ENCODE assay signal across 15 cellular contexts in genomic region chrX:153816821-153817220, GRCh38. TPM values are rescaled to one million over a fixed set of nuclear protein-coding genes. Genes with fewer than 3 reads are reported as not detected.
DNase-seq lines count a peak whose midpoint lies in the region; ATAC-seq, FAIRE-seq and TF ChIP-seq lines count a peak whose summit lies in the region.
"Had no signal": no experiment of that assay in that cellular context is flagged by ENCODE, and none has a peak within 500 bp of the region (broad histone marks: within the 10 kb centered on the region; RNA-seq: fewer than 3 reads in every experiment).

No MANE protein-coding gene starts in this region.

- no peak overlapping the region for H3K4me3 ChIP-seq in osteoblast (ENCODE audit: insufficient read depth, low read length)
- H3K4me3 ChIP-seq: Peyer's patch, thoracic aorta had no signal

- POLR2A ChIA-PET in activated B cell treated with CpG ODN at 0.5 μM for 24 hours (lab: Charles Lee) = no interaction called here

- peaks cover 12% of the 10 kb centered on the region for H3K27me3 Mint-ChIP-seq in activated B cell treated with CpG ODN at 0.5 μM for 24 hours
- H3K27me3 Mint-ChIP-seq in activated naive CD8-positive, alpha-beta T cell treated with anti-CD3 and anti-CD28 coated beads, Interleukin-2, amount 50 U/mL, for 24 hours = peaks cover 11% of the 10 kb centered on the region

- H3K27ac ChIP-seq in osteoblast (ENCODE audit: low read depth, low read length) = no peak overlapping the region
- H3K27ac ChIP-seq: Peyer's patch, thoracic aorta had no signal

- peak; percentile 60 for DNase-seq in KBM-7
- DNase-seq in activated B cell treated with CpG ODN at 0.5 μM for 24 hours = no peak
- DNase-seq in activated naive CD8-positive, alpha-beta T cell treated with anti-CD3 and anti-CD28 coated beads, Interleukin-2, amount 50 U/mL, for 24 hours = peak; percentile 34
- DNase-seq in osteoblast (ENCODE audit: insufficient read length, low spot score, missing footprints) = peak; percentile 84
- DNase-seq in GM12891 (ENCODE audit: insufficient read length, low spot score) = no peak
- no peak for DNase-seq in SK-N-DZ (ENCODE audit: low spot score)
- no peak for DNase-seq in cerebellar cortex (ENCODE audit: low spot score)
- no peak for DNase-seq in cerebellar nuclear complex (lab: John Stamatoyannopoulos, UW)
- DNase-seq: DMS 273 treated with DMSO at 0.1 percent for 48 hours, left cardiac atrium, NCI-H2107, Peyer's patch had no signal

- H2AFZ ChIP-seq in osteoblast (ENCODE audit: low read length) = no peak overlapping the region

- no peaks in the 10 kb centered on the region for H3K9me3 ChIP-seq in osteoblast (ENCODE audit: low read depth, low read length)
- H3K9me3 ChIP-seq: Peyer's patch, thoracic aorta had no signal

- in situ Hi-C loops in KBM-7 (cut with MboI; ENCODE audit: low pct_unique_long_range_greater_than_20kb, low sequenced_read_pairs) = no loop called here

- FAIRE-seq in GM12891 (lab: Jason Lieb, UNC) = no peak
- FAIRE-seq: HTR-8/SVneo had no signal

- no peak overlapping the region for H3K27ac Mint-ChIP-seq in activated B cell treated with CpG ODN at 0.5 μM for 24 hours
- no peak overlapping the region for H3K27ac Mint-ChIP-seq in activated naive CD8-positive, alpha-beta T cell treated with anti-CD3 and anti-CD28 coated beads, Interleukin-2, amount 50 U/mL, for 24 hours

- CTCF ChIA-PET in activated B cell treated with CpG ODN at 0.5 μM for 24 hours (lab: Charles Lee) = no interaction called here

- H4K20me1 ChIP-seq in osteoblast (ENCODE audit: insufficient read depth, low read length) = no peaks in the 10 kb centered on the region

- no peak for TF ChIP-seq POLR2A in GM12891 (IDR thresholded peaks at IDR 0.05; ENCODE audit: low read depth, low read length)

- no peak overlapping the region for H3K4me3 Mint-ChIP-seq in activated B cell treated with CpG ODN at 0.5 μM for 24 hours
- H3K4me3 Mint-ChIP-seq in activated naive CD8-positive, alpha-beta T cell treated with anti-CD3 and anti-CD28 coated beads, Interleukin-2, amount 50 U/mL, for 24 hours = no peak overlapping the region

- no peaks in the 10 kb centered on the region for H3K9me3 Mint-ChIP-seq in activated B cell treated with CpG ODN at 0.5 μM for 24 hours
- no peaks in the 10 kb centered on the region for H3K9me3 Mint-ChIP-seq in activated naive CD8-positive, alpha-beta T cell treated with anti-CD3 and anti-CD28 coated beads, Interleukin-2, amount 50 U/mL, for 24 hours

- peaks cover 7% of the 10 kb centered on the region for H3K4me1 Mint-ChIP-seq in activated B cell treated with CpG ODN at 0.5 μM for 24 hours
- H3K4me1 Mint-ChIP-seq in activated naive CD8-positive, alpha-beta T cell treated with anti-CD3 and anti-CD28 coated beads, Interleukin-2, amount 50 U/mL, for 24 hours = peaks cover 18% of the 10 kb centered on the region

- TF ChIP-seq CTCF in activated B cell treated with CpG ODN at 0.5 μM for 24 hours (IDR thresholded peaks at IDR 0.05) (no peak), osteoblast (IDR thresholded peaks at IDR 0.05; ENCODE audit: extremely low read depth, low read depth, low read length) (no peak)

- intact Hi-C loops in activated B cell treated with CpG ODN at 0.5 μM for 24 hours (cut with micrococcal nuclease) = loop anchor here (5.0 kb wide), 1 partner anchor 110 kb away; the partner anchor contains the start of gene ARHGAP4

- H3K36me3 ChIP-seq in osteoblast (ENCODE audit: insufficient read depth, low read length) = no peaks in the 10 kb centered on the region
- H3K36me3 ChIP-seq: Peyer's patch, thoracic aorta had no signal

- ATAC-seq in activated B cell treated with CpG ODN at 0.5 μM for 24 hours (ENCODE audit: low read depth) = peak; percentile 63
- peak; percentile 58 for ATAC-seq in activated naive CD8-positive, alpha-beta T cell treated with anti-CD3 and anti-CD28 coated beads, Interleukin-2, amount 50 U/mL, for 24 hours
- ATAC-seq: activated CD4-positive, CD25-positive, alpha-beta regulatory T cell treated with anti-CD3 and anti-CD28 coated beads, Interleukin-2, amount 50 U/mL, for 24 hours; left cardiac atrium had no signal

- H3K79me2 ChIP-seq in osteoblast (ENCODE audit: insufficient read depth, low read length) = no peaks in the 10 kb centered on the region

- H3K4me2 ChIP-seq in osteoblast (ENCODE audit: insufficient read depth, low read length) = no peak overlapping the region

- H3K27me3 ChIP-seq in osteoblast (ENCODE audit: insufficient read depth, low read length) = peaks cover 20% of the 10 kb centered on the region
- H3K27me3 ChIP-seq: Peyer's patch had no signal

- H3K4me1 ChIP-seq in osteoblast (ENCODE audit: insufficient read depth, low read length) = no peaks in the 10 kb centered on the region
- H3K4me1 ChIP-seq: Peyer's patch had no signal

- H3K36me3 Mint-ChIP-seq in activated B cell treated with CpG ODN at 0.5 μM for 24 hours (ENCODE audit: low read depth) = no peaks in the 10 kb centered on the region
- H3K36me3 Mint-ChIP-seq in activated naive CD8-positive, alpha-beta T cell treated with anti-CD3 and anti-CD28 coated beads, Interleukin-2, amount 50 U/mL, for 24 hours (ENCODE audit: low read depth) = no peaks in the 10 kb centered on the region

TF ChIP-seq in GM12891, 5 proteins besides CTCF, POLR2A, EP300 and RAD21:
- TF ChIP-seq PAX5 (IDR thresholded peaks at IDR 0.05; ENCODE audit: insufficient read depth, low read length, severe bottlenecking) = no peak
- TF ChIP-seq TAF1 (IDR thresholded peaks at IDR 0.05; ENCODE audit: low read depth, low read length) = no peak
- TF ChIP-seq POLR2AphosphoS5 (IDR thresholded peaks at IDR 0.05; ENCODE audit: low read depth, low read length) = no peak
- TF ChIP-seq POU2F2 (IDR thresholded peaks at IDR 0.05; ENCODE audit: low read depth, low read length) = no peak
- no peak for TF ChIP-seq SPI1 (IDR thresholded peaks at IDR 0.05; ENCODE audit: low read depth, low read length)

RNA-seq across cellular contexts. Expression of gene PDZD4, which starts 13.5 kb away (rescaled TPM):
- 0.07 TPM in 1 of 2 replicates, not detected in the other for total RNA-seq in activated B cell treated with CpG ODN at 0.5 μM for 24 hours
- under 0.01 TPM in 2 replicates for total RNA-seq in osteoblast
- 0.03 TPM for polyA plus RNA-seq in GM12891 (2012; ENCODE audit: low read depth, missing spikeins)
- polyA plus RNA-seq in SK-N-DZ (2014; cell fraction: cytosol; rRNA removed) = 45.5 and 63.5 TPM in 2 replicates
- polyA plus RNA-seq in SK-N-DZ (2014; cell fraction: nucleus; rRNA removed) = 267 and 281 TPM in 2 replicates

RNA-seq across cellular contexts. Expression of gene SSR4, which starts 22.4 kb away (rescaled TPM):
- 160 and 175 TPM in 2 replicates for total RNA-seq in activated B cell treated with CpG ODN at 0.5 μM for 24 hours
- 156 and 172 TPM in 2 replicates for total RNA-seq in osteoblast
- polyA plus RNA-seq in GM12891 (2012; ENCODE audit: low read depth, missing spikeins) = 338 TPM
- 246 and 299 TPM in 2 replicates for polyA plus RNA-seq in SK-N-DZ (2014; cell fraction: cytosol; rRNA removed)
- polyA plus RNA-seq in SK-N-DZ (2014; cell fraction: nucleus; rRNA removed) = 114 and 132 TPM in 2 replicates

RNA-seq across cellular contexts. Expression of gene IDH3G, which starts 22.6 kb away (rescaled TPM):
- 58.5 and 60.3 TPM in 2 replicates for total RNA-seq in activated B cell treated with CpG ODN at 0.5 μM for 24 hours
- total RNA-seq in osteoblast = 40.2 and 42.7 TPM in 2 replicates
- 59.6 TPM for polyA plus RNA-seq in GM12891 (2012; ENCODE audit: low read depth, missing spikeins)
- polyA plus RNA-seq in SK-N-DZ (2014; cell fraction: cytosol; rRNA removed) = 52.3 and 57.8 TPM in 2 replicates
- 86.4 and 96.6 TPM in 2 replicates for polyA plus RNA-seq in SK-N-DZ (2014; cell fraction: nucleus; rRNA removed)

RNA-seq across cellular contexts. Expression of gene SRPK3, which starts 36.0 kb away (rescaled TPM):
- not detected in 2 replicates for total RNA-seq in activated B cell treated with CpG ODN at 0.5 μM for 24 hours
- 0.36 TPM in 1 of 2 replicates, not detected in the other for total RNA-seq in osteoblast
- 0.13 TPM for polyA plus RNA-seq in GM12891 (2012; ENCODE audit: low read depth, missing spikeins)
- 0.47 and 0.61 TPM in 2 replicates for polyA plus RNA-seq in SK-N-DZ (2014; cell fraction: cytosol; rRNA removed)
- polyA plus RNA-seq in SK-N-DZ (2014; cell fraction: nucleus; rRNA removed) = 1.2 and 2.8 TPM in 2 replicates

RNA-seq across cellular contexts. Expression of gene PLXNB3, which starts 52.8 kb away (rescaled TPM):
- total RNA-seq in activated B cell treated with CpG ODN at 0.5 μM for 24 hours (not detected in 2 replicates), osteoblast (2.7 and 4.3 TPM in 2 replicates)
- 0.03 TPM for polyA plus RNA-seq in GM12891 (2012; ENCODE audit: low read depth, missing spikeins)
- polyA plus RNA-seq in SK-N-DZ (2014; cell fraction: cytosol; rRNA removed) = 0.53 and 1.4 TPM in 2 replicates
- polyA plus RNA-seq in SK-N-DZ (2014; cell fraction: nucleus; rRNA removed) = 6.2 and 8.0 TPM in 2 replicates

Comparison
In these comparisons a context has a peak if more than half of its experiments do, and no peak if none do; other contexts are left out.
1. DNase-seq: peak in KBM-7 (single experiment), activated naive CD8-positive, alpha-beta T cell treated with anti-CD3 and anti-CD28 coated beads, Interleukin-2, amount 50 U/mL, for 24 hours (single experiment) and osteoblast (single experiment); none in activated B cell treated with CpG ODN at 0.5 μM for 24 hours (single experiment), GM12891 (single experiment), SK-N-DZ (single experiment), cerebellar cortex (single experiment) and cerebellar nuclear complex (0 of 2).